Comparison of ENCODE assay signal across 2 cellular contexts in genomic region chr3:121111914-121112612, GRCh38.
TF ChIP-seq lines count a peak whose summit lies in the region.

No MANE protein-coding gene starts in this region.

TF ChIP-seq in HCT116, 20 proteins besides CTCF, POLR2A, EP300 and RAD21:
- TF ChIP-seq SP1 (IDR thresholded peaks at IDR 0.05; ENCODE audit: low read depth) (no peak), ZFX (IDR thresholded peaks at IDR 0.05) (no peak), YY1 (IDR thresholded peaks at IDR 0.05; ENCODE audit: extremely low read depth, insufficient replicate concordance, low read depth, low read length) (no peak), ELF1 (IDR thresholded peaks at IDR 0.05; ENCODE audit: borderline replicate concordance, low read depth) (no peak), FOSL1 (IDR thresholded peaks at IDR 0.05; ENCODE audit: low read depth) (no peak), EZH2phosphoT487 (IDR thresholded peaks at IDR 0.05; ENCODE audit: borderline replicate concordance) (no peak), ZNF274 (IDR thresholded peaks at IDR 0.05; ENCODE audit: low read depth, low read length) (no peak), ZBTB33 (IDR thresholded peaks at IDR 0.05; ENCODE audit: extremely low read depth, insufficient replicate concordance, low read length) (no peak), EGR1 (IDR thresholded peaks at IDR 0.05; ENCODE audit: low read depth) (no peak), TCF7L2 (IDR thresholded peaks at IDR 0.05; ENCODE audit: borderline replicate concordance, extremely low read depth, insufficient read depth, insufficient read length) (no peak), CBX3 (IDR thresholded peaks at IDR 0.05; ENCODE audit: low read depth) (no peak), JUND (IDR thresholded peaks at IDR 0.05) (no peak), POLR2AphosphoS5 (IDR thresholded peaks at IDR 0.05; ENCODE audit: low read depth, low read length) (no peak), EZH2 (IDR thresholded peaks at IDR 0.05) (no peak), SRF (IDR thresholded peaks at IDR 0.05; ENCODE audit: low read depth) (no peak), SIN3A (IDR thresholded peaks at IDR 0.05; ENCODE audit: low read depth) (no peak), CEBPB (IDR thresholded peaks at IDR 0.05; ENCODE audit: low read depth) (no peak)
- TF ChIP-seq, protein P1, sequence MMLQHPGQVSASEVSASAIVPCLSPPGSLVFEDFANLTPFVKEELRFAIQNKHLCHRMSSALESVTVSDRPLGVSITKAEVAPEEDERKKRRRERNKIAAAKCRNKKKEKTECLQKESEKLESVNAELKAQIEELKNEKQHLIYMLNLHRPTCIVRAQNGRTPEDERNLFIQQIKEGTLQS (IDR thresholded peaks at IDR 0.05): no peak
- TF ChIP-seq, protein P2, sequence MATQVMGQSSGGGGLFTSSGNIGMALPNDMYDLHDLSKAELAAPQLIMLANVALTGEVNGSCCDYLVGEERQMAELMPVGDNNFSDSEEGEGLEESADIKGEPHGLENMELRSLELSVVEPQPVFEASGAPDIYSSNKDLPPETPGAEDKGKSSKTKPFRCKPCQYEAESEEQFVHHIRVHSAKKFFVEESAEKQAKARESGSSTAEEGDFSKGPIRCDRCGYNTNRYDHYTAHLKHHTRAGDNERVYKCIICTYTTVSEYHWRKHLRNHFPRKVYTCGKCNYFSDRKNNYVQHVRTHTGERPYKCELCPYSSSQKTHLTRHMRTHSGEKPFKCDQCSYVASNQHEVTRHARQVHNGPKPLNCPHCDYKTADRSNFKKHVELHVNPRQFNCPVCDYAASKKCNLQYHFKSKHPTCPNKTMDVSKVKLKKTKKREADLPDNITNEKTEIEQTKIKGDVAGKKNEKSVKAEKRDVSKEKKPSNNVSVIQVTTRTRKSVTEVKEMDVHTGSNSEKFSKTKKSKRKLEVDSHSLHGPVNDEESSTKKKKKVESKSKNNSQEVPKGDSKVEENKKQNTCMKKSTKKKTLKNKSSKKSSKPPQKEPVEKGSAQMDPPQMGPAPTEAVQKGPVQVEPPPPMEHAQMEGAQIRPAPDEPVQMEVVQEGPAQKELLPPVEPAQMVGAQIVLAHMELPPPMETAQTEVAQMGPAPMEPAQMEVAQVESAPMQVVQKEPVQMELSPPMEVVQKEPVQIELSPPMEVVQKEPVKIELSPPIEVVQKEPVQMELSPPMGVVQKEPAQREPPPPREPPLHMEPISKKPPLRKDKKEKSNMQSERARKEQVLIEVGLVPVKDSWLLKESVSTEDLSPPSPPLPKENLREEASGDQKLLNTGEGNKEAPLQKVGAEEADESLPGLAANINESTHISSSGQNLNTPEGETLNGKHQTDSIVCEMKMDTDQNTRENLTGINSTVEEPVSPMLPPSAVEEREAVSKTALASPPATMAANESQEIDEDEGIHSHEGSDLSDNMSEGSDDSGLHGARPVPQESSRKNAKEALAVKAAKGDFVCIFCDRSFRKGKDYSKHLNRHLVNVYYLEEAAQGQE (IDR thresholded peaks at IDR 0.05; ENCODE audit: low read depth): no peak
- TF ChIP-seq, protein P3, sequence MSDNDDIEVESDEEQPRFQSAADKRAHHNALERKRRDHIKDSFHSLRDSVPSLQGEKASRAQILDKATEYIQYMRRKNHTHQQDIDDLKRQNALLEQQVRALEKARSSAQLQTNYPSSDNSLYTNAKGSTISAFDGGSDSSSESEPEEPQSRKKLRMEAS (IDR thresholded peaks at IDR 0.05): no peak

TF ChIP-seq in K562, 482 proteins besides CTCF, POLR2A, EP300 and RAD21:
- TF ChIP-seq TGIF2 (CRISPR knock-in tag; IDR thresholded peaks at IDR 0.05) (no peak), NELFE (IDR thresholded peaks at IDR 0.05; ENCODE audit: insufficient read depth, insufficient read length) (no peak), POLR2G (IDR thresholded peaks at IDR 0.05; ENCODE audit: low read depth, low read length) (no peak), ZNF445 (CRISPR knock-in tag; IDR thresholded peaks at IDR 0.05; ENCODE audit: low read depth) (no peak), ZNF324 (CRISPR knock-in tag; IDR thresholded peaks at IDR 0.05) (no peak), MEIS2 (IDR thresholded peaks at IDR 0.05; ENCODE audit: partially characterized antibody) (no peak), ZNF239 (CRISPR knock-in tag; IDR thresholded peaks at IDR 0.05) (no peak), NFYB (IDR thresholded peaks at IDR 0.05; ENCODE audit: extremely low read depth, insufficient read length) (no peak)
- TF ChIP-seq, protein P4, sequence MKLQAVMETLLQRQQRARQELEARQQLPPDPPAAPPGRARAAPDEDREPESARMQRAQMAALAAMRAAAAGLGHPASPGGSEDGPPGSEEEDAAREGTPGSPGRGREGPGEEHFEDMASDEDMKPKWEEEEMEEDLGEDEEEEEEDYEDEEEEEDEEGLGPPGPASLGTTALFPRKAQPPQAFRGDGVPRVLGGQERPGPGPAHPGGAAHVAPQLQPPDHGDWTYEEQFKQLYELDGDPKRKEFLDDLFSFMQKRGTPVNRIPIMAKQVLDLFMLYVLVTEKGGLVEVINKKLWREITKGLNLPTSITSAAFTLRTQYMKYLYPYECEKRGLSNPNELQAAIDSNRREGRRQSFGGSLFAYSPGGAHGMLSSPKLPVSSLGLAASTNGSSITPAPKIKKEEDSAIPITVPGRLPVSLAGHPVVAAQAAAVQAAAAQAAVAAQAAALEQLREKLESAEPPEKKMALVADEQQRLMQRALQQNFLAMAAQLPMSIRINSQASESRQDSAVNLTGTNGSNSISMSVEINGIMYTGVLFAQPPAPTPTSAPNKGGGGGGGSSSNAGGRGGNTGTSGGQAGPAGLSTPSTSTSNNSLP (IDR thresholded peaks at IDR 0.05; ENCODE audit: borderline replicate concordance, low read depth, low read length): no peak
